Comparison of ENCODE assay signal across 14 cellular contexts in genomic region chr4:2337131-2337723, GRCh38.
"Had no signal": no experiment of that assay in that cellular context is flagged by ENCODE, and none has a peak within 500 bp of the region (broad histone marks: within the 10 kb centered on the region; RNA-seq: fewer than 3 reads in every experiment).

No MANE protein-coding gene starts in this region.

- H3K9me3 Mint-ChIP-seq: central memory CD8-positive, alpha-beta T cell; naive thymus-derived CD8-positive, alpha-beta T cell; stimulated activated naive CD8-positive, alpha-beta T cell treated with anti-CD3 and anti-CD28 coated beads, Interleukin-15, amount 100 ng/mL, for 72 hours had no signal

- H3K4me1 Mint-ChIP-seq: central memory CD8-positive, alpha-beta T cell had no signal

- DNase-seq: activated CD4-positive, alpha-beta T cell treated with anti-CD3 and anti-CD28 coated beads for 4 hours; effector memory CD4-positive, alpha-beta T cell; erythroblast; kidney glomerular epithelial cell; mammary epithelial cell; mucosa of descending colon; psoas muscle; stimulated activated CD4-positive, alpha-beta T cell treated with anti-CD3 and anti-CD28 coated beads, Interleukin-4, amount 100 ng/mL, for 1 hour; testis; upper lobe of right lung had no signal

- H3K4me3 Mint-ChIP-seq: central memory CD8-positive, alpha-beta T cell; naive thymus-derived CD8-positive, alpha-beta T cell; stimulated activated naive CD8-positive, alpha-beta T cell treated with anti-CD3 and anti-CD28 coated beads, Interleukin-15, amount 100 ng/mL, for 72 hours had no signal

- ATAC-seq: mucosa of descending colon; naive thymus-derived CD8-positive, alpha-beta T cell; psoas muscle; sciatic nerve; stimulated activated naive CD8-positive, alpha-beta T cell treated with anti-CD3 and anti-CD28 coated beads, Interleukin-15, amount 100 ng/mL, for 72 hours; upper lobe of right lung had no signal

- H3K27me3 Mint-ChIP-seq: central memory CD8-positive, alpha-beta T cell; naive thymus-derived CD8-positive, alpha-beta T cell; stimulated activated naive CD8-positive, alpha-beta T cell treated with anti-CD3 and anti-CD28 coated beads, Interleukin-15, amount 100 ng/mL, for 72 hours had no signal

- H3K27ac Mint-ChIP-seq: stimulated activated naive CD8-positive, alpha-beta T cell treated with anti-CD3 and anti-CD28 coated beads, Interleukin-15, amount 100 ng/mL, for 72 hours had no signal
